Comparison of ENCODE assay signal across 17 cellular contexts in the genomic region with DNA sequence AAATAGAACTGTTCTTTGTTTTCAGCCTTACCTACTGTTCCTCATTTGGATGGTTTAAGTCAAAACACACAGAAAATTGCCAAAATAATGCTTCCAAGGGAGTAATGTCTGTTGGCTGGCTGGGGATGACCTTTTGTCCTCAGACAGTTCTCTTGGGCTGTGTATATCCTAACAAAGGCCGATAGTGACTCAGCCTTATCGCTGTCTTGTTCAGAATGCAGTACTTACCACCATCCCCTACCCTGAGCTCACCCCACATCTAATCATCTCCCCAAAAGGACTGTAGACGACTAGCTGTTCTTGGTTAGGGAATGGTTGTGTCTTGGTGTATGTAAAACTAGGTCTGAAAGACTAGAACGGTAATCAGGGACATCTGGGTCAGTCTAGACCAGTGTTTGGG. TPM values are rescaled to one million over a fixed set of nuclear protein-coding genes. Genes with fewer than 3 reads are reported as not detected.
DNase-seq lines count a peak whose midpoint lies in the region; ATAC-seq and TF ChIP-seq lines count a peak whose summit lies in the region.
"Had no signal": no experiment of that assay in that cellular context is flagged by ENCODE, and none has a peak within 500 bp of the region (broad histone marks: within the 10 kb centered on the region; RNA-seq: fewer than 3 reads in every experiment).

No MANE protein-coding gene starts in this region.

- peaks cover 42% of the 10 kb centered on the region for H3K4me1 ChIP-seq in suprapubic skin

- H3K27ac ChIP-seq in suprapubic skin = peak overlapping the region; percentile 39
- H3K27ac ChIP-seq: 22Rv1 had no signal

- H3K36me3 ChIP-seq in suprapubic skin = peaks cover 31% of the 10 kb centered on the region

- no peaks in the 10 kb centered on the region for H3K9me3 ChIP-seq in suprapubic skin
- H3K9me3 ChIP-seq: MG63 had no signal

- TF ChIP-seq CTCF in fibroblast of pulmonary artery (IDR thresholded peaks at IDR 0.05; ENCODE audit: low read length, missing control alignments) = no peak
- no peak for TF ChIP-seq CTCF in suprapubic skin (IDR thresholded peaks at IDR 0.05)

- 84% methylated on average over 4 of the region's 4 CpGs for WGBS in suprapubic skin

- ATAC-seq in GM19035 (IDR thresholded peaks at IDR 0.05; ENCODE audit: unreplicated experiment) (no peak), HG02973 (IDR thresholded peaks at IDR 0.05; ENCODE audit: unreplicated experiment) (no peak)

- no peaks in the 10 kb centered on the region for H3K27me3 ChIP-seq in suprapubic skin
- H3K27me3 ChIP-seq: MG63 had no signal

- no peak for TF ChIP-seq POLR2A in suprapubic skin (IDR thresholded peaks at IDR 0.05)

- peak; percentile 21 for DNase-seq in activated effector memory CD4-positive, alpha-beta T cell treated with anti-CD3 and anti-CD28 coated beads, Interleukin-2, amount 50 U/mL, for 16 hours
- no peak for DNase-seq in activated effector memory CD4-positive, alpha-beta T cell treated with Interleukin-2 at 50 U/mL for 16 hours
- peak; percentile 71 for DNase-seq in amniotic epithelial cell (ENCODE audit: low read depth)
- peak; percentile 8 for DNase-seq in fibroblast of pulmonary artery (ENCODE audit: low read depth)
- DNase-seq in suprapubic skin (ENCODE audit: low spot score in 2 of 2) = no peak
- no peak for DNase-seq in SK-N-DZ (ENCODE audit: low spot score)
- DNase-seq: HCEC 1CT, KG1, MG63, NCI-H1930, NCI-H2171, NCI-H446 treated with DMSO at 0.1 percent for 48 hours, NCI-H82, SIG-M5 had no signal

- TF ChIP-seq EP300 in suprapubic skin (IDR thresholded peaks at IDR 0.05) = no peak

- H3K4me3 ChIP-seq in fibroblast of pulmonary artery (replicated peaks; ENCODE audit: low read depth, low read length) (no peak overlapping the region), suprapubic skin (no peak overlapping the region)
- H3K4me3 ChIP-seq: MG63 had no signal

RNA-seq across cellular contexts. Expression of gene RAB11A, which starts 35.0 kb away (rescaled TPM):
- total RNA-seq in suprapubic skin = 100 to 1,000 TPM; 150 to 650 (median 425) TPM
- 302 and 416 TPM in 2 replicates for polyA plus RNA-seq in SK-N-DZ (2014; cell fraction: cytosol; rRNA removed)
- 138 and 213 TPM in 2 replicates for polyA plus RNA-seq in SK-N-DZ (2014; cell fraction: nucleus; rRNA removed)

Comparison
In these comparisons a context has a peak if more than half of its experiments do, and no peak if none do; other contexts are left out.
1. DNase-seq: peak in activated effector memory CD4-positive, alpha-beta T cell treated with anti-CD3 and anti-CD28 coated beads, Interleukin-2, amount 50 U/mL, for 16 hours (single experiment), amniotic epithelial cell (single experiment) and fibroblast of pulmonary artery (single experiment); none in activated effector memory CD4-positive, alpha-beta T cell treated with Interleukin-2 at 50 U/mL for 16 hours (single experiment), suprapubic skin (0 of 2) and SK-N-DZ (single experiment).